Comparison of ENCODE assay signal across 15 cellular contexts in genomic region chr2:240324312-240325005, GRCh38.
DNase-seq lines count a peak whose midpoint lies in the region; ATAC-seq, FAIRE-seq and TF ChIP-seq lines count a peak whose summit lies in the region.
"Had no signal": no experiment of that assay in that cellular context is flagged by ENCODE, and none has a peak within 500 bp of the region (broad histone marks: within the 10 kb centered on the region; RNA-seq: fewer than 3 reads in every experiment).

No MANE protein-coding gene starts in this region.

- DNase-seq in mammary epithelial cell (peak; percentile 32), MCF 10A (ENCODE audit: unreplicated experiment) (no peak), DMS79 treated with DMSO at 0.1 percent for 48 hours (lab: John Stamatoyannopoulos, UW) (peak; percentile 63), bronchial epithelial cell (ENCODE audit: low read depth) (peak; percentile 73), neural crest cell (ENCODE audit: low read depth, low spot score) (no peak), GM23248 (no peak), GM20000 (ENCODE audit: low spot score) (no peak)
- DNase-seq: CD4-positive, alpha-beta T cell; HCEC 1CT; NCI-H1436; NCI-H446; PC-9; SHP77 treated with DMSO at 0.1 percent for 48 hours had no signal

- no peak overlapping the region for H3K27ac ChIP-seq in mammary epithelial cell (ENCODE audit: insufficient read depth, low read depth, low read length)
- H3K27ac ChIP-seq in GM23248, result no peak overlapping the region
- H3K27ac ChIP-seq: PC-9 had no signal

- H3K9me2 ChIP-seq in GM23248 (ENCODE audit: insufficient read depth), result no peaks in the 10 kb centered on the region

- H3K79me2 ChIP-seq in mammary epithelial cell (ENCODE audit: insufficient read depth, low read length) (no peaks in the 10 kb centered on the region), GM23248 (ENCODE audit: insufficient read depth) (no peaks in the 10 kb centered on the region)

- in situ Hi-C loops in mammary epithelial cell (cut with MboI; ENCODE audit: low sequenced_read_pairs in 2 of 2) (no loop called here), GM23248 (cut with MboI) (no loop called here)

- H2AFZ ChIP-seq in mammary epithelial cell (ENCODE audit: low read depth, low read length) (peak overlapping the region; percentile 75), GM23248 (no peak overlapping the region)
- H2AFZ ChIP-seq: PC-9 had no signal

- H3K4me1 Mint-ChIP-seq in MCF 10A (ENCODE audit: insufficient read depth, unreplicated experiment), result peaks cover 12% of the 10 kb centered on the region
- peaks cover 32% of the 10 kb centered on the region for H3K4me1 Mint-ChIP-seq in neural crest cell
- H3K4me1 Mint-ChIP-seq: IgD-negative memory B cell had no signal

- no peaks in the 10 kb centered on the region for H3K36me3 ChIP-seq in mammary epithelial cell (ENCODE audit: insufficient read depth, low read length)
- H3K36me3 ChIP-seq in bronchial epithelial cell (ENCODE audit: control insufficient read depth, insufficient read depth, low read length), result no peaks in the 10 kb centered on the region
- H3K36me3 ChIP-seq in GM23248 (ENCODE audit: low read depth), result no peaks in the 10 kb centered on the region

- H3K9me3 ChIP-seq in mammary epithelial cell (replicated peaks; ENCODE audit: insufficient read depth, low read length) (no peaks in the 10 kb centered on the region), GM23248 (ENCODE audit: low read depth) (no peaks in the 10 kb centered on the region)

- no peak for ATAC-seq in HG03460 (IDR thresholded peaks at IDR 0.05; ENCODE audit: unreplicated experiment)

- TF ChIP-seq CTCF in mammary epithelial cell (conservative IDR thresholded peaks at IDR 0.05 in 1 of 2, IDR thresholded peaks at IDR 0.05 in 1 of 2; ENCODE audit: extremely low read depth in 1 of 2, insufficient read depth in 1 of 2, low read depth in 1 of 2, low read length in 2 of 2), result no peak
- TF ChIP-seq CTCF in MCF 10A (IDR thresholded peaks at IDR 0.05; ENCODE audit: unreplicated experiment), result no peak
- TF ChIP-seq CTCF in bronchial epithelial cell (IDR thresholded peaks at IDR 0.05; ENCODE audit: insufficient read depth, low read length, severe bottlenecking), result no peak
- no peak for TF ChIP-seq CTCF in neural crest cell (conservative IDR thresholded peaks at IDR 0.05)
- TF ChIP-seq CTCF in GM20000 (IDR thresholded peaks at IDR 0.05; ENCODE audit: extremely low read depth, missing control alignments), result no peak

- no peak overlapping the region for H3K4me3 ChIP-seq in mammary epithelial cell (replicated peaks in 1 of 3; ENCODE audit: insufficient read depth in 1 of 3, low read depth in 2 of 3, low read length in 3 of 3)
- H3K4me3 ChIP-seq in bronchial epithelial cell (ENCODE audit: low read depth, low read length), result no peak overlapping the region
- no peak overlapping the region for H3K4me3 ChIP-seq in GM23248
- H3K4me3 ChIP-seq: PC-9 had no signal

- CTCF ChIA-PET in mammary epithelial cell (lab: Charles Lee; ENCODE audit: low non-redundant PET) (no interaction called here), MCF 10A (lab: Yijun Ruan, JAX) (no interaction called here)

- FAIRE-seq in bronchial epithelial cell (lab: Jason Lieb, UNC), result no peak

- peaks cover 16% of the 10 kb centered on the region for H3F3A ChIP-seq in GM23248 (ENCODE audit: insufficient read depth)

- H3K4me1 ChIP-seq in mammary epithelial cell (ENCODE audit: insufficient read depth, low read length) (peaks cover 45% of the 10 kb centered on the region), GM23248 (ENCODE audit: insufficient read depth) (peaks cover 21% of the 10 kb centered on the region)

- POLR2A ChIA-PET in MCF 10A (lab: Yijun Ruan, JAX), result interaction anchor here (0.7 kb wide), 1 partner anchor 110 kb away, joined by 3 read pairs; no protein-coding TSS in a partner anchor

- H3K9ac ChIP-seq in mammary epithelial cell (ENCODE audit: insufficient read depth, low read length), result no peak overlapping the region
- no peak overlapping the region for H3K9ac ChIP-seq in GM23248

- no peaks in the 10 kb centered on the region for H3K9me3 Mint-ChIP-seq in MCF 10A (ENCODE audit: unreplicated experiment)
- no peaks in the 10 kb centered on the region for H3K9me3 Mint-ChIP-seq in neural crest cell
- H3K9me3 Mint-ChIP-seq: CD4-positive, alpha-beta T cell had no signal

- dilution Hi-C loops in mammary epithelial cell (cut with HindIII; ENCODE audit: low sequenced_read_pairs), result loop anchor here (5.0 kb wide), 1 partner anchor 37 kb away; no protein-coding TSS in a partner anchor

- H3K27ac Mint-ChIP-seq in MCF 10A (ENCODE audit: low read depth, unreplicated experiment) (no peak overlapping the region), neural crest cell (ENCODE audit: unreplicated experiment) (peak overlapping the region; percentile 50)
- H3K27ac Mint-ChIP-seq: CD4-positive, alpha-beta T cell; IgD-negative memory B cell had no signal

- peaks cover 20% of the 10 kb centered on the region for H3K27me3 Mint-ChIP-seq in MCF 10A (ENCODE audit: insufficient read depth, unreplicated experiment)
- no peaks in the 10 kb centered on the region for H3K27me3 Mint-ChIP-seq in neural crest cell (ENCODE audit: low read depth)

- BruUV-seq in mammary epithelial cell (replicated peaks; lab: Mats Ljungman, UMichigan), result no TSS peak
- BruUV-seq in MCF 10A (replicated peaks; lab: Mats Ljungman, UMichigan), result no TSS peak

- H4K20me1 ChIP-seq in mammary epithelial cell (ENCODE audit: insufficient read depth, low read length) (no peaks in the 10 kb centered on the region), GM23248 (ENCODE audit: insufficient read depth) (no peaks in the 10 kb centered on the region)

- H3K4me3 Mint-ChIP-seq in MCF 10A (ENCODE audit: unreplicated experiment) (no peak overlapping the region), neural crest cell (no peak overlapping the region)
- H3K4me3 Mint-ChIP-seq: CD4-positive, alpha-beta T cell; IgD-negative memory B cell had no signal

- WGBS in mammary epithelial cell (ENCODE audit: low coverage, missing lambda C conversion rate), result 57% methylated on average over 19 of the region's 25 CpGs
- WGBS in GM23248 (ENCODE audit: low coverage in 1 of 2, low lambda C conversion rate in 2 of 2, missing lambda C conversion rate in 2 of 2), 2 experiments, result 71 to 75% methylated on average over 25 of the region's 25 CpGs

- H3K4me2 ChIP-seq in mammary epithelial cell (ENCODE audit: insufficient read depth, low read depth, low read length), result peak overlapping the region; percentile 10
- no peak overlapping the region for H3K4me2 ChIP-seq in GM23248 (ENCODE audit: unreplicated experiment)
- H3K4me2 ChIP-seq: PC-9 had no signal

- H3K27me3 ChIP-seq in mammary epithelial cell (ENCODE audit: insufficient read depth, low read length) (no peaks in the 10 kb centered on the region), bronchial epithelial cell (ENCODE audit: control insufficient read depth, insufficient read depth, low read length) (no peaks in the 10 kb centered on the region), GM23248 (replicated peaks; ENCODE audit: insufficient read depth) (no peaks in the 10 kb centered on the region)

- intact Hi-C loops in mammary epithelial cell (cut with micrococcal nuclease) (no loop called here), MCF 10A (cut with micrococcal nuclease) (loop anchor here (5.0 to 10.0 kb wide), 2 partner anchors 92 to 110 kb away; partner anchors contain the start of gene GPC1)

- peaks cover 4% of the 10 kb centered on the region for H3K36me3 Mint-ChIP-seq in MCF 10A (ENCODE audit: insufficient read depth, unreplicated experiment)
- H3K36me3 Mint-ChIP-seq in neural crest cell (ENCODE audit: low read depth), result no peaks in the 10 kb centered on the region
- H3K36me3 Mint-ChIP-seq: IgD-negative memory B cell had no signal

Comparison
In these comparisons a context has a peak if more than half of its experiments do, and no peak if none do; other contexts are left out.
1. DNase-seq: peak in mammary epithelial cell (single experiment), DMS79 treated with DMSO at 0.1 percent for 48 hours (single experiment) and bronchial epithelial cell (single experiment); none in MCF 10A (single experiment), neural crest cell (single experiment), GM23248 (single experiment) and GM20000 (single experiment).